ENCODE assay signal across 14 cellular contexts in genomic region chr11:67452141-67452952, GRCh38. TPM values are rescaled to one million over a fixed set of nuclear protein-coding genes. Genes with fewer than 3 reads are reported as not detected.
DNase-seq lines count a peak whose midpoint lies in the region; ATAC-seq and TF ChIP-seq lines count a peak whose summit lies in the region.
"Had no signal": no experiment of that assay in that cellular context is flagged by ENCODE, and none has a peak within 500 bp of the region (broad histone marks: within the 10 kb centered on the region; RNA-seq: fewer than 3 reads in every experiment).

Gene GPR152 (minus strand): TSS chr11:67452729. CDS start chr11:67452724, 5 bp downstream.

- peak within 1 kb of the TSS in 6 of 8 donors; percentile 50 to 74 (median 64) for H3K27ac ChIP-seq in spleen
- H3K27ac ChIP-seq in foreskin keratinocyte, result no peak within 1 kb of the TSS
- H3K27ac ChIP-seq: colonic mucosa had no signal

- H3K4me1 Mint-ChIP-seq in T-helper 17 cell, result peaks cover 19% of the 10 kb centered on the region

- no peaks in the 10 kb centered on the region for H3K36me3 ChIP-seq in spleen
- H3K36me3 ChIP-seq: colonic mucosa had no signal

- H3K4me1 ChIP-seq in spleen (peaks cover 11 to 89% (median 65%) of the 10 kb centered on the region in 6 donors), foreskin keratinocyte (no peaks in the 10 kb centered on the region)
- H3K4me1 ChIP-seq: colonic mucosa had no signal

- no peaks in the 10 kb centered on the region for H3K9me3 ChIP-seq in T-helper 17 cell (ENCODE audit: control insufficient read depth, low read length, poor library complexity, severe bottlenecking)
- no peaks in the 10 kb centered on the region for H3K9me3 ChIP-seq in spleen
- H3K9me3 ChIP-seq: colonic mucosa had no signal

- H3K36me3 Mint-ChIP-seq in T-helper 17 cell (ENCODE audit: low read depth), result no peaks in the 10 kb centered on the region

- no peaks in the 10 kb centered on the region for H3K27me3 Mint-ChIP-seq in T-helper 17 cell
- H3K27me3 Mint-ChIP-seq: activated CD4-positive, alpha-beta T cell treated with anti-CD3 and anti-CD28 coated beads for 36 hours had no signal

- H3K27me3 ChIP-seq in spleen (replicated peaks in 1 of 7) (no peaks in the 10 kb centered on the region), foreskin keratinocyte (no peaks in the 10 kb centered on the region)
- H3K27me3 ChIP-seq: colonic mucosa had no signal

- H3K4me3 ChIP-seq in spleen, result peak within 1 kb of the TSS in 4 of 8 donors; percentile 10 to 49 (median 19)
- H3K4me3 ChIP-seq: colonic mucosa had no signal

- TF ChIP-seq CTCF in spleen (IDR thresholded peaks at IDR 0.05 in 8 of 11, conservative IDR thresholded peaks at IDR 0.05 in 3 of 11), result peak in 5 of 11 experiments; percentile 10 to 41 (median 25)
- TF ChIP-seq CTCF in foreskin keratinocyte (conservative IDR thresholded peaks at IDR 0.05), result no peak
- TF ChIP-seq CTCF in GM10266 (IDR thresholded peaks at IDR 0.05; ENCODE audit: control insufficient read depth, insufficient read depth, low read depth, missing control alignments), result no peak

- no peak for TF ChIP-seq POLR2A in spleen (IDR thresholded peaks at IDR 0.05)

- no peak within 1 kb of the TSS for H3K4me3 Mint-ChIP-seq in T-helper 17 cell
- H3K4me3 Mint-ChIP-seq: activated CD4-positive, alpha-beta T cell treated with anti-CD3 and anti-CD28 coated beads for 36 hours had no signal

- peak within 1 kb of the TSS; percentile 43 for H3K27ac Mint-ChIP-seq in T-helper 17 cell
- H3K27ac Mint-ChIP-seq: activated CD4-positive, alpha-beta T cell treated with anti-CD3 and anti-CD28 coated beads for 36 hours had no signal

- WGBS in spleen, 5 donors, result 69 to 81% (median 75%) methylated on average over 21 to 33 of the region's 33 CpGs

- peak; percentile 71 for DNase-seq in M059J (ENCODE audit: low read depth)
- no peak for DNase-seq in T-helper 17 cell
- peak; percentile 50 for DNase-seq in islet precursor cell
- DNase-seq in spleen, result peak; percentile 85
- no peak for DNase-seq in foreskin keratinocyte
- DNase-seq in GM10266 (ENCODE audit: extremely low spot score), result no peak
- no peak for DNase-seq in activated CD4-positive, alpha-beta T cell treated with anti-CD3 and anti-CD28 coated beads for 1 hour
- DNase-seq: activated CD4-positive, alpha-beta T cell treated with anti-CD3 and anti-CD28 coated beads for 36 hours; activated effector memory CD4-positive, alpha-beta T cell treated with anti-CD3 and anti-CD28 coated beads, Interleukin-2, amount 50 U/mL, for 16 hours; colonic mucosa; NCI-H2081 treated with DMSO at 0.1 percent for 48 hours; RPMI8226 had no signal

- no peak for ATAC-seq in T-helper 17 cell
- no peak for ATAC-seq in foreskin keratinocyte
- ATAC-seq: activated CD4-positive, alpha-beta T cell treated with anti-CD3 and anti-CD28 coated beads for 36 hours had no signal

- intact Hi-C loops in spleen (cut with DNase I; ENCODE audit: low total_unique reads), result no loop called here

RNA-seq across cellular contexts. Expression of gene GPR152, which starts in this region (rescaled TPM):
- total RNA-seq in M059J (2014; rRNA removed; shearing (Covaris generic)), result not detected in 2 replicates
- total RNA-seq in T-helper 17 cell (not detected), spleen (not detected), foreskin keratinocyte (not detected in 2 replicates)
- polyA plus RNA-seq in spleen (under 1 TPM in 1 of 3 donors, not detected in 2; 0.10 TPM), foreskin keratinocyte (not detected in 2 replicates)
- total RNA-seq: activated CD4-positive, alpha-beta T cell treated with anti-CD3 and anti-CD28 coated beads for 36 hours; colonic mucosa; frontal cortex; HT1080 had no signal

Comparison
In these comparisons a context has a peak if more than half of its experiments do, and no peak if none do; other contexts are left out.
1. Peak in DNase-seq in M059J; RNA of the gene not detected or under 1 TPM.
2. Peak in DNase-seq and H3K27ac ChIP-seq in spleen; RNA of the gene not detected or under 1 TPM.